8 cellular contexts compared by ENCODE assay signal in the genomic region with DNA sequence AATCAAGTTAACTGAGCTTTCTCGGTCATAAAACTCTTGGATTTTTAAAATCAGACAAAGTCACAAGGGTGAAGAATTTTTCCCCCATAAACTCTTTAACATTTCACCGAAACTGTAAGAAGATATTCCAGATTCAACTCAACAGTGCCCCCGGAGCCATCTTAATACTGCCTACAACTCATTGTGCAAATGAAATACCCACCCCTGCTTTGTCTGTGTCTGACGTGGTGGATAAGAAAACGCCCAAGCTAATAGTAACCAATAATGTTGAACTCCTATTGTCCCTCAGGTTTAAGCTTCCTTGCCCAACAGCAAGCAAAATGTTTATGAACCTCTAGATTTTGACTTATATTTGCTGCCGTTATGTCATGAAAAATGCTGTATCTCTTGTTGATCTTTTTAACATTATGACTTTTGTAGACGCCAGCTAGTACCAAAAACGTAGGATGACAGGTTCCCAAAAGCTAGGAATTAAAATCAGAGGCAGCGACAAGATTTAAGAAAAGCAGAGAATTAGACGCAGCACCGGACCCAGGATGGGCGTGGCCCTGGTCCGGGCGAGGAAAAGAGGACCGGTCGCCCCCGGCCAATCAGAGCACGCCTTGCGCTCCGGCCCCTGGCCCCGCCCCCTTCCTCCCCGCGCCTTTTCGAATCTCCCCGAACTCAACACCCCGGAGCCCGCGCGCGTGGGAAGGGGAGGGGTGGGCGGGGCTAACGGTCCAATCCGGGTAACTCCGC. TPM values are rescaled to one million over a fixed set of nuclear protein-coding genes. Genes with fewer than 3 reads are reported as not detected.
DNase-seq lines count a peak whose midpoint lies in the region; ATAC-seq and TF ChIP-seq lines count a peak whose summit lies in the region.

No MANE protein-coding gene starts in this region.

- H3K4me3 ChIP-seq in BLaER1 (peak overlapping the region; percentile 90), HL-60 (replicated peaks; ENCODE audit: insufficient read depth, low read length) (peak overlapping the region; percentile 83), dorsolateral prefrontal cortex (peak overlapping the region; percentile 62 to 99 (median 93)), lower leg skin (ENCODE audit: low read depth, poor library complexity, severe bottlenecking) (peak overlapping the region; percentile 73)

- no peaks in the 10 kb centered on the region for H3K27me3 Mint-ChIP-seq in activated CD4-positive, alpha-beta memory T cell treated with anti-CD3 and anti-CD28 coated beads for 36 hours

- H3K9me3 ChIP-seq in BLaER1 = no peaks in the 10 kb centered on the region

- peak; percentile 68 for ATAC-seq in GM19438 (IDR thresholded peaks at IDR 0.05; ENCODE audit: low read depth, unreplicated experiment)

- peak overlapping the region; percentile 84 for H3K4me3 Mint-ChIP-seq in activated CD4-positive, alpha-beta memory T cell treated with anti-CD3 and anti-CD28 coated beads for 36 hours

- H3K9me3 Mint-ChIP-seq in activated CD4-positive, alpha-beta memory T cell treated with anti-CD3 and anti-CD28 coated beads for 36 hours = no peaks in the 10 kb centered on the region

- H3K36me3 ChIP-seq in BLaER1 = peaks cover 44% of the 10 kb centered on the region

- TF ChIP-seq CTCF in HL-60 (IDR thresholded peaks at IDR 0.05; ENCODE audit: insufficient read depth, low read length) = no peak
- peak in 14 of 56 donors; percentile 3 to 23 (median 16) for TF ChIP-seq CTCF in dorsolateral prefrontal cortex (IDR thresholded peaks at IDR 0.05 in 54 of 56, conservative IDR thresholded peaks at IDR 0.05 in 2 of 56; ENCODE audit: low read depth in 1 of 56, partially characterized antibody in 56 of 56)
- TF ChIP-seq CTCF in lower leg skin (IDR thresholded peaks at IDR 0.05) = no peak

- H3K27me3 ChIP-seq in BLaER1 = no peaks in the 10 kb centered on the region
- no peaks in the 10 kb centered on the region for H3K27me3 ChIP-seq in HL-60 (ENCODE audit: insufficient read depth, poor library complexity, severe bottlenecking)
- H3K27me3 ChIP-seq in dorsolateral prefrontal cortex = no peaks in the 10 kb centered on the region

- DNase-seq in HL-60 (ENCODE audit: low read depth in 1 of 2, low spot score in 1 of 2) (peak; percentile 73 to 97), NCI-H82 (lab: John Stamatoyannopoulos, UW) (peak; percentile 98), dorsolateral prefrontal cortex (peak; percentile 94 to 99 (median 97)), lower leg skin (ENCODE audit: low spot score in 2 of 2) (peak; percentile 94 to 99)
- peak; percentile 97 for DNase-seq in activated CD4-positive, alpha-beta memory T cell treated with anti-CD3 and anti-CD28 coated beads for 36 hours
- DNase-seq in stimulated activated CD4-positive, alpha-beta T cell treated with anti-CD3 and anti-CD28 coated beads, Interleukin-4, amount 100 ng/mL, for 4 hours = peak; percentile 90 to 94

- H3K9ac ChIP-seq in BLaER1 = peak overlapping the region; percentile 96

- TF ChIP-seq POLR2A in lower leg skin (IDR thresholded peaks at IDR 0.05) = no peak

- POLR2A ChIA-PET in activated CD4-positive, alpha-beta memory T cell treated with anti-CD3 and anti-CD28 coated beads for 36 hours (lab: Charles Lee) = interaction anchor here (1.0 to 2.5 kb wide), 6 partner anchors 10 to 95 kb away, joined by 3 to 9 read pairs (median 7); a partner anchor contains a TSS

- peaks cover 48% of the 10 kb centered on the region for H3K4me1 ChIP-seq in BLaER1

- peaks cover 23% of the 10 kb centered on the region for H3K4me1 Mint-ChIP-seq in activated CD4-positive, alpha-beta memory T cell treated with anti-CD3 and anti-CD28 coated beads for 36 hours (ENCODE audit: low read depth)

- H4K20me1 ChIP-seq in BLaER1 = peaks cover 52% of the 10 kb centered on the region

- 1% methylated on average over 24 to 30 of the region's 34 CpGs for WGBS in lower leg skin, 2 donors

- peak overlapping the region; percentile 94 for H3K4me2 ChIP-seq in BLaER1

- intact Hi-C loops in activated CD4-positive, alpha-beta memory T cell treated with anti-CD3 and anti-CD28 coated beads for 36 hours (cut with micrococcal nuclease) = loop anchor here (1.0 to 5.0 kb wide), 4 partner anchors 10 to 93 kb away; a partner anchor contains a TSS
- intact Hi-C loops in dorsolateral prefrontal cortex (cut with DNase I) (loop anchor here in 1 of 2 donors (2.0 kb wide), 1 partner anchor 94 kb away; a partner anchor contains a TSS), lower leg skin (cut with DNase I; ENCODE audit: low total_unique reads) (no loop called here)

- H3K27ac ChIP-seq in BLaER1 (peak overlapping the region; percentile 95), HL-60 (replicated peaks) (peak overlapping the region; percentile 96), dorsolateral prefrontal cortex (peak overlapping the region in 58 of 59 donors; percentile 17 to 99 (median 95))

- peak overlapping the region; percentile 68 for H3K27ac Mint-ChIP-seq in activated CD4-positive, alpha-beta memory T cell treated with anti-CD3 and anti-CD28 coated beads for 36 hours

- H3K36me3 Mint-ChIP-seq in activated CD4-positive, alpha-beta memory T cell treated with anti-CD3 and anti-CD28 coated beads for 36 hours = peaks cover 43% of the 10 kb centered on the region

- CTCF ChIA-PET in activated CD4-positive, alpha-beta memory T cell treated with anti-CD3 and anti-CD28 coated beads for 36 hours (lab: Charles Lee) = interaction anchor here (1.2 to 7.3 kb wide), 5 partner anchors 10 to 94 kb away, joined by 6 to 89 read pairs (median 8); a partner anchor contains a TSS

RNA-seq across cellular contexts. Expression of a gene that starts 1.1 kb away (rescaled TPM):
- total RNA-seq in activated CD4-positive, alpha-beta memory T cell treated with anti-CD3 and anti-CD28 coated beads for 36 hours = 100 to 1,000 TPM; 619 to 630 TPM
- total RNA-seq in dorsolateral prefrontal cortex (1,000 to 10,000 TPM in 1 of 120 experiments, 100 to 1,000 TPM in 119; 153 to 1,009 (median 725) TPM), lower leg skin (10 to 100 TPM; 19.0 to 26.5 (median 24.0) TPM)

RNA-seq across cellular contexts. Expression of a gene that starts 29.6 kb away (rescaled TPM):
- 1 to 10 TPM; 4.1 to 4.2 TPM for total RNA-seq in activated CD4-positive, alpha-beta memory T cell treated with anti-CD3 and anti-CD28 coated beads for 36 hours
- 10 to 100 TPM in 41 of 120 experiments, 1 to 10 TPM in 79; 5.7 to 12.6 (median 9.3) TPM for total RNA-seq in dorsolateral prefrontal cortex
- 10 to 100 TPM; 20.1 to 29.6 (median 24.4) TPM for total RNA-seq in lower leg skin

RNA-seq across cellular contexts. Expression of a gene that starts 45.9 kb away (rescaled TPM):
- total RNA-seq in activated CD4-positive, alpha-beta memory T cell treated with anti-CD3 and anti-CD28 coated beads for 36 hours = 10 to 100 TPM in 1 of 2 experiments, 1 to 10 TPM in 1; 7.8 to 10.1 TPM
- total RNA-seq in dorsolateral prefrontal cortex = 1 to 10 TPM in 112 of 120 experiments, under 1 TPM in 8; 0.35 to 4.7 (median 2.0) TPM
- under 1 TPM in 1 of 4 donors, not detected in 3; 0.68 TPM for total RNA-seq in lower leg skin

Comparison
In these comparisons a context has a peak if more than half of its experiments do, and no peak if none do; other contexts are left out.
1. Peak in every context shown above with its lines: DNase-seq, ATAC-seq, H3K4me3 ChIP-seq and H3K27ac ChIP-seq.
2. RNA of a gene that starts 1.1 kb away (total RNA-seq): 153 to 1,009 TPM in dorsolateral prefrontal cortex and 619 to 630 TPM in activated CD4-positive, alpha-beta memory T cell treated with anti-CD3 and anti-CD28 coated beads for 36 hours; 19.0 to 26.5 TPM in lower leg skin; every median in the first group is over 4 times any median in the second.